17 cellular contexts compared by ENCODE assay signal in genomic region chr10:86870679-86871078, GRCh38.
"Had no signal": no experiment of that assay in that cellular context is flagged by ENCODE, and none has a peak within 500 bp of the region (broad histone marks: within the 10 kb centered on the region; RNA-seq: fewer than 3 reads in every experiment).

No MANE protein-coding gene starts in this region.

- H3K27ac Mint-ChIP-seq: activated T-cell treated with anti-CD3 and anti-CD28 coated beads, Interleukin-2, amount 50 U/mL, for 24 hours; naive thymus-derived CD8-positive, alpha-beta T cell had no signal

- H3K4me3 Mint-ChIP-seq: activated T-cell treated with anti-CD3 and anti-CD28 coated beads, Interleukin-2, amount 50 U/mL, for 24 hours; naive thymus-derived CD8-positive, alpha-beta T cell had no signal

- H3K36me3 ChIP-seq: suprapubic skin had no signal

- H3K9me3 Mint-ChIP-seq: activated naive CD4-positive, alpha-beta T cell treated with anti-CD3 and anti-CD28 coated beads, Interleukin-2, amount 50 U/mL, for 72 hours; activated T-cell treated with anti-CD3 and anti-CD28 coated beads, Interleukin-2, amount 50 U/mL, for 24 hours; naive thymus-derived CD8-positive, alpha-beta T cell had no signal

- H3K4me1 Mint-ChIP-seq: naive thymus-derived CD8-positive, alpha-beta T cell had no signal

- H3K36me3 Mint-ChIP-seq: activated naive CD4-positive, alpha-beta T cell treated with anti-CD3 and anti-CD28 coated beads, Interleukin-2, amount 50 U/mL, for 72 hours had no signal

- DNase-seq: activated effector memory CD4-positive, alpha-beta T cell treated with Interleukin-2 at 50 U/mL for 16 hours; activated T-cell treated with anti-CD3 and anti-CD28 coated beads, Interleukin-2, amount 50 U/mL, for 24 hours; amniotic stem cell; body of pancreas; dorsolateral prefrontal cortex; esophagus squamous epithelium; foreskin fibroblast; glutamatergic neuron; left colon; mucosa of descending colon; naive thymus-derived CD8-positive, alpha-beta T cell; stimulated activated CD4-positive, alpha-beta T cell treated with anti-CD3 and anti-CD28 coated beads, Interleukin-12 subunit alpha, Interleukin-12 subunit beta, amount 100 ng/mL, for 4 hours; stimulated activated naive CD4-positive, alpha-beta T cell treated with Interleukin-2 at 50 U/mL for 16 hours had no signal

- H3K27ac ChIP-seq: body of pancreas, esophagus squamous epithelium, suprapubic skin had no signal

- H3K27me3 ChIP-seq: body of pancreas, dorsolateral prefrontal cortex, esophagus squamous epithelium, suprapubic skin had no signal

- ATAC-seq: activated CD4-positive, CD25-positive, alpha-beta regulatory T cell treated with anti-CD3 and anti-CD28 coated beads, Interleukin-2, amount 50 U/mL, for 24 hours; activated naive CD4-positive, alpha-beta T cell treated with anti-CD3 and anti-CD28 coated beads, Interleukin-2, amount 50 U/mL, for 72 hours; body of pancreas; left colon; mucosa of descending colon; naive thymus-derived CD8-positive, alpha-beta T cell had no signal

- H3K9me3 ChIP-seq: body of pancreas, esophagus squamous epithelium, mucosa of descending colon, suprapubic skin had no signal

- H3K4me3 ChIP-seq: body of pancreas, dorsolateral prefrontal cortex, esophagus squamous epithelium, lung, mucosa of descending colon, suprapubic skin had no signal

- H3K27me3 Mint-ChIP-seq: activated T-cell treated with anti-CD3 and anti-CD28 coated beads, Interleukin-2, amount 50 U/mL, for 24 hours; naive thymus-derived CD8-positive, alpha-beta T cell had no signal
